Comparison of ENCODE assay signal across 20 cellular contexts in genomic region chr19:40582467-40582866, GRCh38. TPM values are rescaled to one million over a fixed set of nuclear protein-coding genes. Genes with fewer than 3 reads are reported as not detected.
DNase-seq lines count a peak whose midpoint lies in the region; ATAC-seq, FAIRE-seq and TF ChIP-seq lines count a peak whose summit lies in the region.
"Had no signal": no experiment of that assay in that cellular context is flagged by ENCODE, and none has a peak within 500 bp of the region (broad histone marks: within the 10 kb centered on the region; RNA-seq: fewer than 3 reads in every experiment).

No MANE protein-coding gene starts in this region.

- FAIRE-seq in K562 (lab: Jason Lieb, UNC): no peak
- FAIRE-seq: D721Med, G401.6, GM12878, HepG2 had no signal

- TF ChIP-seq RAD21 in K562 (CRISPR knock-in tag; conservative IDR thresholded peaks at IDR 0.05 in 1 of 2, IDR thresholded peaks at IDR 0.05 in 1 of 2) (no peak), SK-N-SH (IDR thresholded peaks at IDR 0.05; ENCODE audit: low read length) (no peak)

- POLR2A ChIA-PET in CD8-positive, alpha-beta T cell (lab: Charles Lee): no interaction called here
- POLR2A ChIA-PET in K562 (lab: Yijun Ruan, JAX) (no interaction called here), SK-N-SH (lab: Yijun Ruan, JAX) (no interaction called here)

- no peaks in the 10 kb centered on the region for H3K27me3 Mint-ChIP-seq in activated T-cell treated with anti-CD3 and anti-CD28 coated beads, Interleukin-2, amount 50 U/mL, for 72 hours (ENCODE audit: low read depth)
- H3K27me3 Mint-ChIP-seq in CD8-positive, alpha-beta T cell (ENCODE audit: low read depth): no peaks in the 10 kb centered on the region
- H3K27me3 Mint-ChIP-seq: CD4-positive, alpha-beta T cell had no signal

- no peak overlapping the region for H3K4me3 ChIP-seq in CD8-positive, alpha-beta T cell (ENCODE audit: low read depth, low read length)
- H3K4me3 ChIP-seq in K562 (no peak overlapping the region), tibial nerve (no peak overlapping the region), SK-N-SH (ENCODE audit: low read depth in 2 of 2, low read length in 1 of 2) (no peak overlapping the region)
- H3K4me3 ChIP-seq: GM12878, GM23248 had no signal

- in situ Hi-C loops in K562 (cut with MboI): no loop called here

- no peak for TF ChIP-seq CTCF in CD8-positive, alpha-beta T cell (IDR thresholded peaks at IDR 0.05)
- no peak for TF ChIP-seq CTCF in K562 (IDR thresholded peaks at IDR 0.05 in 2 of 3, conservative IDR thresholded peaks at IDR 0.05 in 1 of 3; ENCODE audit: insufficient read depth in 2 of 3, low read depth in 1 of 3, low read length in 3 of 3)
- no peak for TF ChIP-seq CTCF in tibial nerve (IDR thresholded peaks at IDR 0.05)
- no peak for TF ChIP-seq CTCF in SK-N-SH (IDR thresholded peaks at IDR 0.05)

- peaks cover 28% of the 10 kb centered on the region for H3K36me3 ChIP-seq in CD8-positive, alpha-beta T cell (ENCODE audit: insufficient read depth, low read length)
- H3K36me3 ChIP-seq in K562 (ENCODE audit: control insufficient read depth, insufficient read depth, low read length) (peaks cover 27% of the 10 kb centered on the region; the same call in 1 of the 3 replicates), tibial nerve (peaks cover 0 to 66% (median 3%) of the 10 kb centered on the region in 3 donors), SK-N-SH (replicated peaks in 1 of 2; ENCODE audit: control insufficient read depth in 1 of 2, insufficient read depth in 2 of 2, low read length in 1 of 2) (peaks cover 5 to 29% of the 10 kb centered on the region in 2 experiments)

- peaks cover 7 to 19% of the 10 kb centered on the region in 2 donors for H3K36me3 Mint-ChIP-seq in activated T-cell treated with anti-CD3 and anti-CD28 coated beads, Interleukin-2, amount 50 U/mL, for 72 hours (ENCODE audit: insufficient read depth in 2 of 2)
- H3K36me3 Mint-ChIP-seq in CD8-positive, alpha-beta T cell: peaks cover 81% of the 10 kb centered on the region

- no peak overlapping the region for H3K27ac ChIP-seq in CD8-positive, alpha-beta T cell (ENCODE audit: low read depth, low read length)
- no peak overlapping the region for H3K27ac ChIP-seq in K562 (ENCODE audit: extremely low read depth, low read depth, low read length)
- peak overlapping the region in 3 of 4 donors; percentile 20 to 81 (median 73) for H3K27ac ChIP-seq in tibial nerve
- no peak overlapping the region for H3K27ac ChIP-seq in SK-N-SH (ENCODE audit: low read depth in 2 of 2, low read length in 1 of 2)
- H3K27ac ChIP-seq: GM23248 had no signal

- TF ChIP-seq EP300 in K562 (IDR thresholded peaks at IDR 0.05; ENCODE audit: low read length) (no peak), tibial nerve (IDR thresholded peaks at IDR 0.05) (no peak), SK-N-SH (IDR thresholded peaks at IDR 0.05; ENCODE audit: borderline replicate concordance in 1 of 2, low read depth in 1 of 2, low read length in 1 of 2) (no peak)

- CTCF ChIA-PET in CD8-positive, alpha-beta T cell (lab: Charles Lee): interaction anchor here (0.9 to 1.4 kb wide), 3 partner anchors 17 to 52 kb away, joined by 3 to 6 read pairs (median 3); no protein-coding TSS in a partner anchor
- CTCF ChIA-PET in K562 (lab: Yijun Ruan, JAX; ENCODE audit: low intra/inter-chr PET ratio): no interaction called here
- CTCF ChIA-PET in SK-N-SH (lab: Yijun Ruan, JAX): interaction anchor here (0.7 kb wide), 1 partner anchor 52 kb away, joined by 3 read pairs; no protein-coding TSS in a partner anchor

- no peak overlapping the region for H2AFZ ChIP-seq in K562 (ENCODE audit: low read depth, low read length)
- H2AFZ ChIP-seq in SK-N-SH (ENCODE audit: low read depth): no peak overlapping the region
- H2AFZ ChIP-seq: GM23248 had no signal

- H3K4me1 ChIP-seq in CD8-positive, alpha-beta T cell (ENCODE audit: insufficient read depth, low read length): peaks cover 11% of the 10 kb centered on the region
- H3K4me1 ChIP-seq in K562 (replicated peaks in 1 of 2; ENCODE audit: control insufficient read depth in 2 of 2, insufficient read depth in 2 of 2, low read length in 2 of 2) (peaks cover 13 to 30% of the 10 kb centered on the region in 2 experiments), tibial nerve (peaks cover 0 to 22% (median 4%) of the 10 kb centered on the region in 4 donors), SK-N-SH (ENCODE audit: control insufficient read depth in 1 of 2, insufficient read depth in 2 of 2, low read depth in 1 of 2, low read length in 1 of 2) (peaks cover 4 to 5% of the 10 kb centered on the region in 2 experiments; a peak in 2 of 4 replicates)

- 78% methylated on average over 1 of the region's 2 CpGs for WGBS in K562 (ENCODE audit: insufficient coverage, low coverage, missing lambda C conversion rate)
- 88 to 90% methylated on average over 1 to 2 of the region's 2 CpGs for WGBS in tibial nerve, 2 donors
- WGBS in SK-N-SH (ENCODE audit: low lambda C conversion rate): 94% methylated on average over 1 of the region's 2 CpGs

- no peaks in the 10 kb centered on the region for H3K9me2 ChIP-seq in SK-N-SH

- peaks cover 27% of the 10 kb centered on the region for H3K4me1 Mint-ChIP-seq in activated T-cell treated with anti-CD3 and anti-CD28 coated beads, Interleukin-2, amount 50 U/mL, for 72 hours (ENCODE audit: low read depth)
- H3K4me1 Mint-ChIP-seq in CD8-positive, alpha-beta T cell (ENCODE audit: low read depth): peaks cover 12% of the 10 kb centered on the region

- H3K27ac Mint-ChIP-seq in activated T-cell treated with anti-CD3 and anti-CD28 coated beads, Interleukin-2, amount 50 U/mL, for 72 hours: peak overlapping the region; percentile 5
- peak overlapping the region; percentile 66 for H3K27ac Mint-ChIP-seq in CD8-positive, alpha-beta T cell
- H3K27ac Mint-ChIP-seq: CD4-positive, alpha-beta T cell had no signal

- H3K79me2 ChIP-seq in K562 (ENCODE audit: control insufficient read depth, insufficient read depth, low read length): peaks cover 1% of the 10 kb centered on the region; the same call in 2 of the 3 replicates
- H3K79me2 ChIP-seq in SK-N-SH (ENCODE audit: insufficient read depth): no peaks in the 10 kb centered on the region

- TF ChIP-seq POLR2A in K562 (conservative IDR thresholded peaks at IDR 0.05) (no peak), tibial nerve (IDR thresholded peaks at IDR 0.05) (no peak)

- intact Hi-C loops in CD8-positive, alpha-beta T cell (cut with DNase I, micrococcal nuclease): no loop called here
- intact Hi-C loops in K562 (cut with micrococcal nuclease) (no loop called here), posterior vena cava (cut with DNase I) (no loop called here)

- BruUV-seq in K562 (replicated peaks; lab: Mats Ljungman, UMichigan): no TSS peak

- H3K9me1 ChIP-seq in K562 (ENCODE audit: control insufficient read depth, insufficient read depth, low read length): no peaks in the 10 kb centered on the region

- no peak for ATAC-seq in activated T-cell treated with anti-CD3 and anti-CD28 coated beads, Interleukin-2, amount 50 U/mL, for 72 hours (replicated peaks in 1 of 2)
- no peak for ATAC-seq in CD8-positive, alpha-beta T cell
- no peak for ATAC-seq in K562
- ATAC-seq: GM12878, HepG2, Panc1 had no signal

- H3K4me2 ChIP-seq in K562 (ENCODE audit: insufficient read depth, low read length) (no peak overlapping the region), SK-N-SH (no peak overlapping the region)

- H3F3A ChIP-seq in SK-N-SH (replicated peaks; ENCODE audit: insufficient read depth): peaks cover 8% of the 10 kb centered on the region

- H3K9me3 Mint-ChIP-seq in activated T-cell treated with anti-CD3 and anti-CD28 coated beads, Interleukin-2, amount 50 U/mL, for 72 hours: no peaks in the 10 kb centered on the region
- no peaks in the 10 kb centered on the region for H3K9me3 Mint-ChIP-seq in CD8-positive, alpha-beta T cell
- H3K9me3 Mint-ChIP-seq: CD4-positive, alpha-beta T cell had no signal

- no peak overlapping the region for H3K4me3 Mint-ChIP-seq in activated T-cell treated with anti-CD3 and anti-CD28 coated beads, Interleukin-2, amount 50 U/mL, for 72 hours
- no peak overlapping the region for H3K4me3 Mint-ChIP-seq in CD8-positive, alpha-beta T cell
- H3K4me3 Mint-ChIP-seq: CD4-positive, alpha-beta T cell had no signal

- no peaks in the 10 kb centered on the region for H3K27me3 ChIP-seq in CD8-positive, alpha-beta T cell (ENCODE audit: insufficient read depth, low read length)
- H3K27me3 ChIP-seq in K562 (ENCODE audit: control insufficient read depth in 2 of 2, insufficient read depth in 2 of 2, low read length in 2 of 2) (no peaks in the 10 kb centered on the region), tibial nerve (no peaks in the 10 kb centered on the region), SK-N-SH (ENCODE audit: insufficient read depth) (no peaks in the 10 kb centered on the region)

- H4K20me1 ChIP-seq in K562 (replicated peaks; ENCODE audit: control insufficient read depth, insufficient read depth, low read length) (no peaks in the 10 kb centered on the region), SK-N-SH (ENCODE audit: insufficient read depth) (no peaks in the 10 kb centered on the region)

- no peak overlapping the region for H3K9ac ChIP-seq in K562 (ENCODE audit: insufficient read depth in 1 of 2, low read depth in 2 of 2, low read length in 2 of 2)
- no peak overlapping the region for H3K9ac ChIP-seq in SK-N-SH
- H3K9ac ChIP-seq: GM23248 had no signal

- no peaks in the 10 kb centered on the region for H3K9me3 ChIP-seq in CD8-positive, alpha-beta T cell (ENCODE audit: low read length)
- H3K9me3 ChIP-seq in K562 (replicated peaks; ENCODE audit: control insufficient read depth, insufficient read depth, low read depth, low read length) (no peaks in the 10 kb centered on the region), tibial nerve (no peaks in the 10 kb centered on the region), SK-N-SH (no peaks in the 10 kb centered on the region)

- DNase-seq in activated T-cell treated with anti-CD3 and anti-CD28 coated beads, Interleukin-2, amount 50 U/mL, for 72 hours: no peak
- no peak for DNase-seq in activated T-cell treated with anti-CD3 and anti-CD28 coated beads, Interleukin-2, amount 50 U/mL, for 48 hours
- no peak for DNase-seq in CD8-positive, alpha-beta T cell
- DNase-seq in K562 (ENCODE audit: extremely low read depth in 1 of 4, low spot score in 3 of 4) (no peak), tibial nerve (ENCODE audit: low spot score in 2 of 2) (no peak), SK-N-SH (no peak), NCI-H446 treated with DMSO at 0.1 percent for 48 hours (lab: John Stamatoyannopoulos, UW) (no peak), posterior vena cava (ENCODE audit: low spot score) (no peak)
- DNase-seq: CD4-positive, alpha-beta T cell; DMS79 treated with DMSO at 0.1 percent for 48 hours; GM23248; Kasumi-1; MM.1S; NCI-H1092 treated with DMSO at 0.1 percent for 48 hours; NCI-H524 had no signal

RNA-seq across cellular contexts. Expression of gene SHKBP1, which starts 5.8 kb away (rescaled TPM):
- total RNA-seq in activated T-cell treated with anti-CD3 and anti-CD28 coated beads, Interleukin-2, amount 50 U/mL, for 72 hours: 100 to 1,000 TPM; 145 to 152 TPM
- 10 to 100 TPM; 93.8 to 95.3 TPM for total RNA-seq in CD8-positive, alpha-beta T cell
- total RNA-seq in K562 (2011; cell fraction: chromatin; rRNA removed; ENCODE audit: low replicate concordance): 33.3 and 146 TPM in 2 replicates
- 62.0 and 84.4 TPM in 2 replicates for total RNA-seq in K562 (2011; cell fraction: nucleolus; rRNA removed)
- 39.4 and 65.9 TPM in 2 replicates for total RNA-seq in K562 (2011; cell fraction: nucleoplasm; rRNA removed)
- 33.7 and 48.0 TPM in 2 replicates for total RNA-seq in K562 (2014; rRNA removed)
- total RNA-seq in K562 (2014; rRNA removed; fragmentation: Illumina TruSeq; extraction: Trizol): 6.6 and 9.6 TPM in 2 replicates
- 17.5 and 22.3 TPM in 2 replicates for total RNA-seq in K562 (2015; rRNA removed; fragmentation: Illumina TruSeq; extraction: Trizol)
- total RNA-seq in K562 (2021): 54.5 and 58.1 TPM in 2 replicates
- polyA plus RNA-seq in K562 (2011; rRNA removed): 18.9 and 24.4 TPM in 2 replicates
- polyA plus RNA-seq in K562 (2011; cell fraction: cytosol; rRNA removed): 34.0 and 79.0 TPM in 2 replicates
- 68.6 and 104 TPM in 2 replicates for polyA plus RNA-seq in K562 (2011; cell fraction: nucleus; rRNA removed)
- 56.1 and 106 TPM in 2 replicates for polyA plus RNA-seq in K562 (2012)
- 33.7 and 42.0 TPM in 2 replicates for polyA plus RNA-seq in K562 (2014; fragmentation: Illumina TruSeq; extraction: Trizol)
- polyA plus RNA-seq in K562 (2014; fragmentation: Nextera tagmentation; extraction: Ambion mirVana): 1 to 10 TPM; 1.2 to 4.9 TPM
- polyA plus RNA-seq in K562 (2014; rRNA removed): 34.2 and 40.4 TPM in 2 replicates
- 11.5 and 17.4 TPM in 2 replicates for polyA minus RNA-seq in K562 (2011; rRNA and poly(A)+ RNA removed)
- polyA minus RNA-seq in K562 (2011; cell fraction: cytosol; rRNA and poly(A)+ RNA removed): 53.0 and 61.0 TPM in 2 replicates
- polyA minus RNA-seq in K562 (2011; cell fraction: nucleus; rRNA and poly(A)+ RNA removed): 18.8 and 19.9 TPM in 2 replicates
- 100 to 1,000 TPM in 1 of 4 donors, 10 to 100 TPM in 3; 40.8 to 129 (median 51.2) TPM for total RNA-seq in tibial nerve
- 49.1 and 62.7 TPM in 2 replicates for polyA plus RNA-seq in SK-N-SH (2012; rRNA removed)
- polyA plus RNA-seq in SK-N-SH (2012; cell fraction: cytosol; rRNA removed): 18.1 and 37.6 TPM in 2 replicates
- polyA plus RNA-seq in SK-N-SH (2012; cell fraction: nucleus; rRNA removed): 93.4 and 94.6 TPM in 2 replicates
- total RNA-seq in posterior vena cava: 10 to 100 TPM; 43.8 to 45.3 TPM

RNA-seq across cellular contexts. Expression of gene LTBP4, which starts 18.7 kb away (rescaled TPM):
- 100 to 1,000 TPM; 164 to 195 TPM for total RNA-seq in activated T-cell treated with anti-CD3 and anti-CD28 coated beads, Interleukin-2, amount 50 U/mL, for 72 hours
- total RNA-seq in CD8-positive, alpha-beta T cell: 100 to 1,000 TPM in 1 of 2 experiments, 10 to 100 TPM in 1; 86.0 to 107 TPM
- 209 and 457 TPM in 2 replicates for total RNA-seq in K562 (2011; cell fraction: chromatin; rRNA removed; ENCODE audit: low replicate concordance)
- total RNA-seq in K562 (2011; cell fraction: nucleolus; rRNA removed): 301 and 327 TPM in 2 replicates
- total RNA-seq in K562 (2011; cell fraction: nucleoplasm; rRNA removed): 219 and 259 TPM in 2 replicates
- total RNA-seq in K562 (2014; rRNA removed): 38.7 and 44.5 TPM in 2 replicates
- 6.1 and 9.7 TPM in 2 replicates for total RNA-seq in K562 (2014; rRNA removed; fragmentation: Illumina TruSeq; extraction: Trizol)
- 19.9 and 25.0 TPM in 2 replicates for total RNA-seq in K562 (2015; rRNA removed; fragmentation: Illumina TruSeq; extraction: Trizol)
- 148 and 160 TPM in 2 replicates for total RNA-seq in K562 (2021)
- polyA plus RNA-seq in K562 (2011; rRNA removed): 34.4 and 64.2 TPM in 2 replicates
- 40.5 and 63.1 TPM in 2 replicates for polyA plus RNA-seq in K562 (2011; cell fraction: cytosol; rRNA removed)
- polyA plus RNA-seq in K562 (2011; cell fraction: nucleus; rRNA removed): 400 and 488 TPM in 2 replicates
- 256 and 263 TPM in 2 replicates for polyA plus RNA-seq in K562 (2012)
- 31.6 and 65.6 TPM in 2 replicates for polyA plus RNA-seq in K562 (2014; fragmentation: Illumina TruSeq; extraction: Trizol)
- polyA plus RNA-seq in K562 (2014; fragmentation: Nextera tagmentation; extraction: Ambion mirVana): under 1 TPM; 0.35 to 0.53 TPM
- polyA plus RNA-seq in K562 (2014; rRNA removed): 108 and 112 TPM in 2 replicates
- 6.8 and 10.0 TPM in 2 replicates for polyA minus RNA-seq in K562 (2011; rRNA and poly(A)+ RNA removed)
- polyA minus RNA-seq in K562 (2011; cell fraction: cytosol; rRNA and poly(A)+ RNA removed): 50.8 and 74.4 TPM in 2 replicates
- 47.9 and 57.5 TPM in 2 replicates for polyA minus RNA-seq in K562 (2011; cell fraction: nucleus; rRNA and poly(A)+ RNA removed)
- total RNA-seq in tibial nerve: 1,000 to 10,000 TPM in 2 of 4 donors, 100 to 1,000 TPM in 2; 851 to 1,504 (median 1,156) TPM
- polyA plus RNA-seq in SK-N-SH (2012; rRNA removed): 15.9 and 24.8 TPM in 2 replicates
- 6.8 and 12.4 TPM in 2 replicates for polyA plus RNA-seq in SK-N-SH (2012; cell fraction: cytosol; rRNA removed)
- polyA plus RNA-seq in SK-N-SH (2012; cell fraction: nucleus; rRNA removed): 185 and 324 TPM in 2 replicates
- total RNA-seq in posterior vena cava: 100 to 1,000 TPM; 200 to 265 TPM

Comparison
In these comparisons a context has a peak if more than half of its experiments do, and no peak if none do; other contexts are left out.
1. H3K27ac ChIP-seq: peak in tibial nerve (3 of 4); none in CD8-positive, alpha-beta T cell (single experiment), K562 (single experiment) and SK-N-SH (0 of 2).